In the genomic region with DNA sequence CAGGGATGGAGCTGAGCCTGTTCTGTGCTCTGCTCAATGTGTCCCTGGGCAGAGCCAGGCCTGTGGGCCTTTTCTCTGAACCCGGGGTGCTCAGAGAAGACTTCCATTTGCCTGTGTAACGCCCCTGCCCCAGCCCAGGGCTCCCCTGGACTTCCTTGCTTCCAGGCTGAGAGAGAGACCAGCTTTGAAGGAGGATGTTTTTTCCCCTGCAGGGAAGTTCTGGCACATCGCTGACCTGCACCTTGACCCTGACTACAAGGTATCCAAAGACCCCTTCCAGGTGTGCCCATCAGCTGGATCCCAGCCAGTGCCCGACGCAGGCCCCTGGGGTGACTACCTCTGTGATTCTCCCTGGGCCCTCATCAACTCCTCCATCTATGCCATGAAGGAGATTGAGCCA, we compare ENCODE assay signal across 24 cellular contexts. TPM values are rescaled to one million over a fixed set of nuclear protein-coding genes. Genes with fewer than 3 reads are reported as not detected.
A peak's percentile ranks its signal among the peaks of the same experiment; 100 is the strongest.
DNase-seq lines count a peak whose midpoint lies in the region; ATAC-seq and TF ChIP-seq lines count a peak whose summit lies in the region.
"Had no signal": no experiment of that assay in that cellular context is flagged by ENCODE, and none has a peak within 500 bp of the region (broad histone marks: within the 10 kb centered on the region; RNA-seq: fewer than 3 reads in every experiment).

No MANE protein-coding gene starts in this region.

- H3K4me1 Mint-ChIP-seq in natural killer cell (peaks cover 22 to 29% of the 10 kb centered on the region in 2 donors), nephron progenitor cell (peaks cover 44% of the 10 kb centered on the region)
- peaks cover 23 to 32% of the 10 kb centered on the region in 2 donors for H3K4me1 Mint-ChIP-seq in natural killer cell treated with Interleukin-12 subunit alpha and Interleukin-12 subunit beta and Interleukin-15 and Interleukin-18, amount 100 ng/mL, for 72 hours (ENCODE audit: low read depth in 2 of 2)
- peaks cover 35% of the 10 kb centered on the region for H3K4me1 Mint-ChIP-seq in activated T-helper 1 cell treated with anti-CD3 and anti-CD28 coated beads, Interleukin-12 subunit alpha, Interleukin-12 subunit beta, Interleukin-2, Interleukin-4 antibody, amounts not matched to agents 30 ng/mL and 10 ng/mL and 1 ng/mL, durations not matched to agents 14 hours and 24 hours and 36 hours (ENCODE audit: low read depth)

- no peaks in the 10 kb centered on the region for H3K27me3 Mint-ChIP-seq in natural killer cell (ENCODE audit: low read depth in 2 of 2)
- H3K27me3 Mint-ChIP-seq in natural killer cell treated with Interleukin-12 subunit alpha and Interleukin-12 subunit beta and Interleukin-15 and Interleukin-18, amount 100 ng/mL, for 72 hours = no peaks in the 10 kb centered on the region
- no peaks in the 10 kb centered on the region for H3K27me3 Mint-ChIP-seq in activated T-helper 1 cell treated with anti-CD3 and anti-CD28 coated beads, Interleukin-12 subunit alpha, Interleukin-12 subunit beta, Interleukin-2, Interleukin-4 antibody, amounts not matched to agents 30 ng/mL and 10 ng/mL and 1 ng/mL, durations not matched to agents 14 hours and 24 hours and 36 hours (ENCODE audit: insufficient read depth)
- H3K27me3 Mint-ChIP-seq in nephron progenitor cell (ENCODE audit: low read depth, poor library complexity) = peaks cover 5% of the 10 kb centered on the region

- no peak for DNase-seq in natural killer cell
- DNase-seq in natural killer cell treated with Interleukin-12 subunit alpha and Interleukin-12 subunit beta and Interleukin-15 and Interleukin-18, amount 100 ng/mL, for 72 hours (ENCODE audit: low spot score) = no peak
- DNase-seq in activated T-helper 1 cell treated with anti-CD3 and anti-CD28 coated beads, Interleukin-12 subunit alpha, Interleukin-12 subunit beta, Interleukin-2, Interleukin-4 antibody, amounts not matched to agents 30 ng/mL and 10 ng/mL and 1 ng/mL, durations not matched to agents 14 hours and 24 hours and 36 hours (ENCODE audit: low spot score) = no peak
- DNase-seq in nephron progenitor cell = no peak
- DNase-seq in NCI-H446 (lab: John Stamatoyannopoulos, UW) = no peak
- DNase-seq in SHP77 treated with DMSO at 0.1 percent for 48 hours (lab: John Stamatoyannopoulos, UW) = no peak
- DNase-seq: AML-193, C1 segment of cervical spinal cord, Calu3, DMS79 treated with DMSO at 0.1 percent for 48 hours, GF-D8, Karpas-422, NCI-H1092, NCI-H1417 treated with DMSO at 0.1 percent for 48 hours, NCI-H1694 treated with DMSO at 0.1 percent for 48 hours, NCI-H2081, NCI-H2227 treated with DMSO at 0.1 percent for 48 hours, NCI-H510A, NCI-H69, Right ventricle myocardium superior, RPMI8226 had no signal

- no peaks in the 10 kb centered on the region for H3K9me3 Mint-ChIP-seq in natural killer cell
- no peaks in the 10 kb centered on the region for H3K9me3 Mint-ChIP-seq in natural killer cell treated with Interleukin-12 subunit alpha and Interleukin-12 subunit beta and Interleukin-15 and Interleukin-18, amount 100 ng/mL, for 72 hours
- no peaks in the 10 kb centered on the region for H3K9me3 Mint-ChIP-seq in activated T-helper 1 cell treated with anti-CD3 and anti-CD28 coated beads, Interleukin-12 subunit alpha, Interleukin-12 subunit beta, Interleukin-2, Interleukin-4 antibody, amounts not matched to agents 30 ng/mL and 10 ng/mL and 1 ng/mL, durations not matched to agents 14 hours and 24 hours and 36 hours
- no peaks in the 10 kb centered on the region for H3K9me3 Mint-ChIP-seq in nephron progenitor cell

- H3K36me3 Mint-ChIP-seq in natural killer cell = no peaks in the 10 kb centered on the region
- H3K36me3 Mint-ChIP-seq in natural killer cell treated with Interleukin-12 subunit alpha and Interleukin-12 subunit beta and Interleukin-15 and Interleukin-18, amount 100 ng/mL, for 72 hours = no peaks in the 10 kb centered on the region
- no peaks in the 10 kb centered on the region for H3K36me3 Mint-ChIP-seq in activated T-helper 1 cell treated with anti-CD3 and anti-CD28 coated beads, Interleukin-12 subunit alpha, Interleukin-12 subunit beta, Interleukin-2, Interleukin-4 antibody, amounts not matched to agents 30 ng/mL and 10 ng/mL and 1 ng/mL, durations not matched to agents 14 hours and 24 hours and 36 hours (ENCODE audit: low read depth)
- no peaks in the 10 kb centered on the region for H3K36me3 Mint-ChIP-seq in nephron progenitor cell (ENCODE audit: low read depth)

- TF ChIP-seq CTCF in natural killer cell (IDR thresholded peaks at IDR 0.05) (no peak), nephron progenitor cell (IDR thresholded peaks at IDR 0.05) (no peak)

- intact Hi-C loops in natural killer cell (cut with micrococcal nuclease) = no loop called here
- intact Hi-C loops in activated T-helper 1 cell treated with anti-CD3 and anti-CD28 coated beads, Interleukin-12 subunit alpha, Interleukin-12 subunit beta, Interleukin-2, Interleukin-4 antibody, amounts not matched to agents 30 ng/mL and 10 ng/mL and 1 ng/mL, durations not matched to agents 14 hours and 24 hours and 36 hours (cut with micrococcal nuclease) = no loop called here

- H3K4me3 Mint-ChIP-seq in natural killer cell (no peak overlapping the region), nephron progenitor cell (no peak overlapping the region)
- no peak overlapping the region for H3K4me3 Mint-ChIP-seq in natural killer cell treated with Interleukin-12 subunit alpha and Interleukin-12 subunit beta and Interleukin-15 and Interleukin-18, amount 100 ng/mL, for 72 hours
- no peak overlapping the region for H3K4me3 Mint-ChIP-seq in activated T-helper 1 cell treated with anti-CD3 and anti-CD28 coated beads, Interleukin-12 subunit alpha, Interleukin-12 subunit beta, Interleukin-2, Interleukin-4 antibody, amounts not matched to agents 30 ng/mL and 10 ng/mL and 1 ng/mL, durations not matched to agents 14 hours and 24 hours and 36 hours

- H3K27ac Mint-ChIP-seq in natural killer cell = peak overlapping the region; percentile 93
- peak overlapping the region in 1 of 2 donors; percentile 97 for H3K27ac Mint-ChIP-seq in natural killer cell treated with Interleukin-12 subunit alpha and Interleukin-12 subunit beta and Interleukin-15 and Interleukin-18, amount 100 ng/mL, for 72 hours
- peak overlapping the region; percentile 12 for H3K27ac Mint-ChIP-seq in activated T-helper 1 cell treated with anti-CD3 and anti-CD28 coated beads, Interleukin-12 subunit alpha, Interleukin-12 subunit beta, Interleukin-2, Interleukin-4 antibody, amounts not matched to agents 30 ng/mL and 10 ng/mL and 1 ng/mL, durations not matched to agents 14 hours and 24 hours and 36 hours
- peak overlapping the region; percentile 45 for H3K27ac Mint-ChIP-seq in nephron progenitor cell

- ATAC-seq in natural killer cell (no peak), GM21515 (IDR thresholded peaks at IDR 0.05; ENCODE audit: unreplicated experiment) (no peak)
- no peak for ATAC-seq in natural killer cell treated with Interleukin-12 subunit alpha and Interleukin-12 subunit beta and Interleukin-15 and Interleukin-18, amount 100 ng/mL, for 72 hours
- ATAC-seq: A549 had no signal

RNA-seq across cellular contexts. Expression of a gene that starts 10.2 kb away (rescaled TPM):
- under 1 TPM; 0.24 to 0.88 (median 0.75) TPM for total RNA-seq in natural killer cell
- total RNA-seq in natural killer cell treated with Interleukin-12 subunit alpha and Interleukin-12 subunit beta and Interleukin-15 and Interleukin-18, amount 100 ng/mL, for 72 hours = under 1 TPM; 0.33 to 0.95 TPM
- 0.29 and 0.60 TPM in 2 replicates for total RNA-seq in activated T-helper 1 cell treated with anti-CD3 and anti-CD28 coated beads, Interleukin-12 subunit alpha, Interleukin-12 subunit beta, Interleukin-2, Interleukin-4 antibody, amounts not matched to agents 30 ng/mL and 10 ng/mL and 1 ng/mL, durations not matched to agents 14 hours and 24 hours and 36 hours
- total RNA-seq: Right ventricle myocardium superior had no signal

RNA-seq across cellular contexts. Expression of a gene that starts 14.8 kb away (rescaled TPM):
- 10 to 100 TPM in 2 of 3 donors, 1 to 10 TPM in 1; 8.0 to 16.8 (median 15.5) TPM for total RNA-seq in natural killer cell
- total RNA-seq in natural killer cell treated with Interleukin-12 subunit alpha and Interleukin-12 subunit beta and Interleukin-15 and Interleukin-18, amount 100 ng/mL, for 72 hours = 1 to 10 TPM; 7.1 to 9.6 TPM
- 5.7 and 5.8 TPM in 2 replicates for total RNA-seq in activated T-helper 1 cell treated with anti-CD3 and anti-CD28 coated beads, Interleukin-12 subunit alpha, Interleukin-12 subunit beta, Interleukin-2, Interleukin-4 antibody, amounts not matched to agents 30 ng/mL and 10 ng/mL and 1 ng/mL, durations not matched to agents 14 hours and 24 hours and 36 hours
- total RNA-seq: SK-MEL-5 had no signal

RNA-seq across cellular contexts. Expression of a gene that starts 30.6 kb away (rescaled TPM):
- total RNA-seq in natural killer cell = 10 to 100 TPM; 40.6 to 60.1 (median 50.1) TPM
- 10 to 100 TPM; 54.7 to 79.8 TPM for total RNA-seq in natural killer cell treated with Interleukin-12 subunit alpha and Interleukin-12 subunit beta and Interleukin-15 and Interleukin-18, amount 100 ng/mL, for 72 hours
- 96.0 and 96.5 TPM in 2 replicates for total RNA-seq in activated T-helper 1 cell treated with anti-CD3 and anti-CD28 coated beads, Interleukin-12 subunit alpha, Interleukin-12 subunit beta, Interleukin-2, Interleukin-4 antibody, amounts not matched to agents 30 ng/mL and 10 ng/mL and 1 ng/mL, durations not matched to agents 14 hours and 24 hours and 36 hours
